In the genomic region with DNA sequence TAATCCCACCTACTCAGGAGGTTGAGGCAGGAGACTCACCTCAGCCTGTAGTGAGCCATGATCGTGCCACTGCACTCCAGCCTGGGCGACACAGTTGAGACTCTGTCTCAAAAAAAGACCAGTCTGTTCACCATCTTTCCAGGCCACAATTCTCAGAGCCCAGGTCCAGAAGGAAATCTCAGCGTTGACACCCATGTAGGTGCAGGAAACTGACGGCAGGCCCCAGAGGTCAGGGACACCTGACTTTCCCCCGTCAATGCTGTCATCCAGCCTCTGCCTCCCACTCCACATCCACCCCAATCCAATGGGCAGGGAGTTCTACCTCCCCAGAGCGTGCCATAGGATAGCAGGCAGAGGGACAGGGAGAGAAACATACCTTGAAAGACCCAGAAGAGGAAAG, we compare ENCODE assay signal across 23 cellular contexts. TPM values are rescaled to one million over a fixed set of nuclear protein-coding genes. Genes with fewer than 3 reads are reported as not detected.
DNase-seq lines count a peak whose midpoint lies in the region; ATAC-seq, FAIRE-seq and TF ChIP-seq lines count a peak whose summit lies in the region.
"Had no signal": no experiment of that assay in that cellular context is flagged by ENCODE, and none has a peak within 500 bp of the region (broad histone marks: within the 10 kb centered on the region; RNA-seq: fewer than 3 reads in every experiment).

No MANE protein-coding gene starts in this region.

- TF ChIP-seq CTCF in HepG2 (CRISPR knock-in tag; IDR thresholded peaks at IDR 0.05), result no peak
- TF ChIP-seq CTCF in right lobe of liver (IDR thresholded peaks at IDR 0.05), result no peak
- TF ChIP-seq CTCF in activated CD8-positive, alpha-beta T cell treated with anti-CD3 and anti-CD28 coated beads for 36 hours (IDR thresholded peaks at IDR 0.05), result no peak
- TF ChIP-seq CTCF in endothelial cell (IDR thresholded peaks at IDR 0.05; ENCODE audit: unreplicated experiment), result no peak

- H3K27me3 ChIP-seq in HepG2 (ENCODE audit: control insufficient read depth in 1 of 2, insufficient read depth in 2 of 2, low read length in 2 of 2) (no peaks in the 10 kb centered on the region), right lobe of liver (no peaks in the 10 kb centered on the region)
- H3K27me3 ChIP-seq: cardiac muscle cell, heart right ventricle, SJSA1, testis had no signal

- no peak overlapping the region for H2AFZ ChIP-seq in HepG2 (ENCODE audit: low read length)

- TF ChIP-seq RAD21 in HepG2 (CRISPR knock-in tag; IDR thresholded peaks at IDR 0.05), result no peak

- intact Hi-C loops in HepG2 (cut with micrococcal nuclease; ENCODE audit: unreplicated experiment), result loop anchor here (5.0 kb wide), 1 partner anchor 42 kb away; a partner anchor contains a TSS
- intact Hi-C loops in right lobe of liver (cut with DNase I), result loop anchor here in 1 of 2 donors (5.0 kb wide), 1 partner anchor 52 kb away; no protein-coding TSS in a partner anchor
- intact Hi-C loops in activated CD8-positive, alpha-beta T cell treated with anti-CD3 and anti-CD28 coated beads for 36 hours (cut with micrococcal nuclease), result no loop called here

- CTCF ChIA-PET in HepG2 (lab: Yijun Ruan, JAX; ENCODE audit: low intra/inter-chr PET ratio, low total read pairs), result no interaction called here
- CTCF ChIA-PET in activated CD8-positive, alpha-beta T cell treated with anti-CD3 and anti-CD28 coated beads for 36 hours (lab: Charles Lee), result no interaction called here

- H3K27me3 Mint-ChIP-seq in activated CD8-positive, alpha-beta T cell treated with anti-CD3 and anti-CD28 coated beads for 36 hours, result no peaks in the 10 kb centered on the region
- H3K27me3 Mint-ChIP-seq in endothelial cell (ENCODE audit: unreplicated experiment), result peaks cover 14% of the 10 kb centered on the region
- H3K27me3 Mint-ChIP-seq in stimulated activated naive B cell treated with anti-CD40 and anti-IgM and Interleukin-4, amounts not matched to agents 10 μg/mL and 1 μg/mL and 100 μg/mL, for 72 hours, result no peaks in the 10 kb centered on the region
- H3K27me3 Mint-ChIP-seq: naive thymus-derived CD4-positive, alpha-beta T cell had no signal

- ATAC-seq in HepG2 (no peak), right lobe of liver (no peak), HG03342 (IDR thresholded peaks at IDR 0.05; ENCODE audit: unreplicated experiment) (no peak)
- ATAC-seq in activated CD8-positive, alpha-beta T cell treated with anti-CD3 and anti-CD28 coated beads for 36 hours, result no peak
- ATAC-seq in stimulated activated naive B cell treated with anti-CD40 and anti-IgM and Interleukin-4, amounts not matched to agents 10 μg/mL and 1 μg/mL and 100 μg/mL, for 72 hours (replicated peaks), result no peak
- ATAC-seq: K562; naive thymus-derived CD4-positive, alpha-beta T cell had no signal

- no peaks in the 10 kb centered on the region for H3K9me3 ChIP-seq in HepG2 (ENCODE audit: low read length)
- H3K9me3 ChIP-seq in right lobe of liver, result no peaks in the 10 kb centered on the region
- H3K9me3 ChIP-seq: heart right ventricle, prostate gland, SJSA1, testis had no signal

- H3K79me2 ChIP-seq in HepG2 (ENCODE audit: insufficient read depth, low read length), result peaks cover 2% of the 10 kb centered on the region

- POLR2A ChIA-PET in HepG2 (lab: Yijun Ruan, JAX), result no interaction called here
- POLR2A ChIA-PET in activated CD8-positive, alpha-beta T cell treated with anti-CD3 and anti-CD28 coated beads for 36 hours (lab: Charles Lee), result interaction anchor here (0.8 kb wide), 1 partner anchor 13 kb away, joined by 3 read pairs; no protein-coding TSS in a partner anchor

- peak overlapping the region; percentile 62 for H3K4me3 Mint-ChIP-seq in activated CD8-positive, alpha-beta T cell treated with anti-CD3 and anti-CD28 coated beads for 36 hours
- peak overlapping the region; percentile 65 for H3K4me3 Mint-ChIP-seq in endothelial cell (ENCODE audit: unreplicated experiment)
- H3K4me3 Mint-ChIP-seq in stimulated activated naive B cell treated with anti-CD40 and anti-IgM and Interleukin-4, amounts not matched to agents 10 μg/mL and 1 μg/mL and 100 μg/mL, for 72 hours, result peak overlapping the region; percentile 26 to 81

- TF ChIP-seq EP300 in HepG2 (IDR thresholded peaks at IDR 0.05; ENCODE audit: low read depth in 2 of 2, low read length in 2 of 2) (no peak), HepG2 (CRISPR knock-in tag; IDR thresholded peaks at IDR 0.05; ENCODE audit: borderline replicate concordance) (no peak)

- no TSS peak for BruUV-seq in HepG2 (replicated peaks; lab: Mats Ljungman, UMichigan)

- in situ Hi-C loops in HepG2 (cut with HindIII; ENCODE audit: extremely low pct_ligation_motif_present, low pct_unique_long_range_greater_than_20kb), result loop anchor here (5.0 kb wide), 2 partner anchors 57 to 122 kb away; no protein-coding TSS in a partner anchor

- H3K36me3 Mint-ChIP-seq in activated CD8-positive, alpha-beta T cell treated with anti-CD3 and anti-CD28 coated beads for 36 hours (ENCODE audit: low read depth), result peaks cover 13% of the 10 kb centered on the region
- peaks cover 22% of the 10 kb centered on the region for H3K36me3 Mint-ChIP-seq in endothelial cell (ENCODE audit: low read depth, unreplicated experiment)
- H3K36me3 Mint-ChIP-seq in stimulated activated naive B cell treated with anti-CD40 and anti-IgM and Interleukin-4, amounts not matched to agents 10 μg/mL and 1 μg/mL and 100 μg/mL, for 72 hours, result peaks cover 11 to 15% of the 10 kb centered on the region in 2 donors

- no peak for FAIRE-seq in HepG2 (lab: Jason Lieb, UNC)
- FAIRE-seq: GM18507 had no signal

- peak overlapping the region; percentile 97 for H3K4me2 ChIP-seq in HepG2 (ENCODE audit: low read depth, low read length)

- H3K9me3 Mint-ChIP-seq in activated CD8-positive, alpha-beta T cell treated with anti-CD3 and anti-CD28 coated beads for 36 hours, result no peaks in the 10 kb centered on the region
- H3K9me3 Mint-ChIP-seq in endothelial cell (ENCODE audit: unreplicated experiment), result no peaks in the 10 kb centered on the region
- H3K9me3 Mint-ChIP-seq in stimulated activated naive B cell treated with anti-CD40 and anti-IgM and Interleukin-4, amounts not matched to agents 10 μg/mL and 1 μg/mL and 100 μg/mL, for 72 hours, result no peaks in the 10 kb centered on the region

- peaks cover 46% of the 10 kb centered on the region for H3K4me1 Mint-ChIP-seq in activated CD8-positive, alpha-beta T cell treated with anti-CD3 and anti-CD28 coated beads for 36 hours (ENCODE audit: low read depth)
- H3K4me1 Mint-ChIP-seq in endothelial cell (ENCODE audit: unreplicated experiment), result peaks cover 23% of the 10 kb centered on the region
- H3K4me1 Mint-ChIP-seq in stimulated activated naive B cell treated with anti-CD40 and anti-IgM and Interleukin-4, amounts not matched to agents 10 μg/mL and 1 μg/mL and 100 μg/mL, for 72 hours, result peaks cover 30 to 45% of the 10 kb centered on the region in 2 donors

- DNase-seq in HepG2 (ENCODE audit: low spot score) (no peak), right lobe of liver (no peak), endothelial cell (ENCODE audit: low spot score) (no peak), NCI-H2107 treated with DMSO at 0.1 percent for 48 hours (lab: John Stamatoyannopoulos, UW; ENCODE audit: unreplicated experiment) (no peak), globus pallidus (ENCODE audit: low spot score) (no peak)
- no peak for DNase-seq in activated CD8-positive, alpha-beta T cell treated with anti-CD3 and anti-CD28 coated beads for 36 hours
- DNase-seq in stimulated activated naive B cell treated with anti-CD40 and anti-IgM and Interleukin-4, amounts not matched to agents 10 μg/mL and 1 μg/mL and 100 μg/mL, for 72 hours, result no peak
- DNase-seq: CD4-positive, CD25-positive, alpha-beta regulatory T cell; DMS 273 treated with DMSO at 0.1 percent for 48 hours; heart right ventricle; left cardiac atrium; MM.1S; naive thymus-derived CD4-positive, alpha-beta T cell; NCI-H1417 treated with DMSO at 0.1 percent for 48 hours; NCI-H2107; stimulated activated CD4-positive, alpha-beta T cell treated with anti-CD3 and anti-CD28 coated beads, Interleukin-1b, Interleukin-23, amount 100 ng/mL, for 48 hours; testis had no signal

- H4K20me1 ChIP-seq in HepG2 (ENCODE audit: insufficient read depth, low read length), result no peaks in the 10 kb centered on the region

- H3K9ac ChIP-seq in HepG2 (ENCODE audit: insufficient read depth, low read depth, low read length), result no peak overlapping the region

- no peak for TF ChIP-seq POLR2A in HepG2 (IDR thresholded peaks at IDR 0.05; ENCODE audit: insufficient read depth in 1 of 2, low read depth in 2 of 2, low read length in 2 of 2)
- no peak for TF ChIP-seq POLR2A in right lobe of liver (IDR thresholded peaks at IDR 0.05)

- H3K36me3 ChIP-seq in HepG2 (replicated peaks in 1 of 2; ENCODE audit: control insufficient read depth in 1 of 2, insufficient read depth in 2 of 2, low read length in 2 of 2) (peaks cover 5 to 7% of the 10 kb centered on the region in 2 experiments; a peak in 4 of 5 replicates), right lobe of liver (peaks cover 0 to 4% (median 2%) of the 10 kb centered on the region in 4 donors)

- H3K27ac Mint-ChIP-seq in activated CD8-positive, alpha-beta T cell treated with anti-CD3 and anti-CD28 coated beads for 36 hours, result no peak overlapping the region
- no peak overlapping the region for H3K27ac Mint-ChIP-seq in endothelial cell (ENCODE audit: unreplicated experiment)
- H3K27ac Mint-ChIP-seq in stimulated activated naive B cell treated with anti-CD40 and anti-IgM and Interleukin-4, amounts not matched to agents 10 μg/mL and 1 μg/mL and 100 μg/mL, for 72 hours, result no peak overlapping the region

- WGBS in HepG2 (ENCODE audit: low lambda C conversion rate), result 64% methylated on average over 6 of the region's 6 CpGs
- 81% methylated on average over 3 of the region's 6 CpGs for WGBS in right lobe of liver (ENCODE audit: insufficient coverage, low coverage, low lambda C conversion rate, missing lambda C conversion rate)

- H3K27ac ChIP-seq in HepG2 (ENCODE audit: extremely low read length, insufficient read depth, low read length) (no peak overlapping the region), right lobe of liver (no peak overlapping the region)
- H3K27ac ChIP-seq: cardiac muscle cell, SJSA1 had no signal

- H3K4me3 ChIP-seq in HepG2 (replicated peaks in 1 of 3; ENCODE audit: insufficient read depth in 1 of 3, low read depth in 2 of 3, low read length in 3 of 3), result 0 out of 6 replicates have a peak overlapping the region, but pooled peaks of 1 of the 3 experiments have one; percentile 73
- no peak overlapping the region for H3K4me3 ChIP-seq in right lobe of liver
- H3K4me3 ChIP-seq: K562 had no signal

- peaks cover 85% of the 10 kb centered on the region for H3K4me1 ChIP-seq in HepG2 (ENCODE audit: insufficient read depth, low read length)
- peaks cover 0 to 39% (median 11%) of the 10 kb centered on the region in 4 donors for H3K4me1 ChIP-seq in right lobe of liver

RNA-seq across cellular contexts. Expression of a gene that starts 5.9 kb away (rescaled TPM):
- 26.3 and 31.3 TPM in 2 replicates for total RNA-seq in HepG2 (2016; rRNA removed; fragmentation: Illumina TruSeq; extraction: Trizol)
- total RNA-seq in HepG2 (2016; cell fraction: cytosol; rRNA removed; fragmentation: Illumina TruSeq; extraction: Trizol; ENCODE audit: low read depth), result 26.5 and 26.8 TPM in 2 replicates
- total RNA-seq in HepG2 (2016; cell fraction: insoluble cytoplasmic fraction; rRNA removed; fragmentation: Illumina TruSeq; extraction: Trizol), result 21.7 and 32.4 TPM in 2 replicates
- total RNA-seq in HepG2 (2016; cell fraction: membrane; rRNA removed; fragmentation: Illumina TruSeq; extraction: Trizol), result 46.5 and 47.3 TPM in 2 replicates
- total RNA-seq in HepG2 (2016; cell fraction: nucleus; rRNA removed; fragmentation: Illumina TruSeq; extraction: Trizol), result 25.3 and 29.3 TPM in 2 replicates
- 42.4 and 66.8 TPM in 2 replicates for polyA plus RNA-seq in HepG2 (2011; rRNA removed)
- polyA plus RNA-seq in HepG2 (2011; cell fraction: cytosol; rRNA removed), result 34.8 and 51.8 TPM in 2 replicates
- 202 and 278 TPM in 2 replicates for polyA plus RNA-seq in HepG2 (2011; cell fraction: nucleus; rRNA removed)
- 39.1 and 39.9 TPM in 2 replicates for polyA plus RNA-seq in HepG2 (2012)
- polyA plus RNA-seq in HepG2 (2016; cell fraction: cytosol; fragmentation: Illumina TruSeq; extraction: Trizol; ENCODE audit: low read depth), result 19.6 and 21.3 TPM in 2 replicates
- 24.6 and 30.4 TPM in 2 replicates for polyA plus RNA-seq in HepG2 (2016; cell fraction: insoluble cytoplasmic fraction; fragmentation: Illumina TruSeq; extraction: Trizol; ENCODE audit: low read depth)
- polyA plus RNA-seq in HepG2 (2016; cell fraction: membrane; fragmentation: Illumina TruSeq; extraction: Trizol; ENCODE audit: low read depth), result 34.4 and 41.1 TPM in 2 replicates
- polyA plus RNA-seq in HepG2 (2016; cell fraction: nucleus; fragmentation: Illumina TruSeq; extraction: Trizol; ENCODE audit: insufficient read depth, low read depth), result 65.6 and 70.5 TPM in 2 replicates
- polyA minus RNA-seq in HepG2 (2011; rRNA and poly(A)+ RNA removed; ENCODE audit: low replicate concordance), result 142 and 187 TPM in 2 replicates
- 39.4 and 40.8 TPM in 2 replicates for polyA minus RNA-seq in HepG2 (2011; cell fraction: cytosol; rRNA and poly(A)+ RNA removed)
- 41.1 and 50.2 TPM in 2 replicates for polyA minus RNA-seq in HepG2 (2011; cell fraction: nucleus; rRNA and poly(A)+ RNA removed)
- 10 to 100 TPM; 24.5 to 43.9 (median 28.5) TPM for total RNA-seq in right lobe of liver
- total RNA-seq in activated CD8-positive, alpha-beta T cell treated with anti-CD3 and anti-CD28 coated beads for 36 hours, result 100 to 1,000 TPM; 303 to 305 TPM
- 92.7 TPM for total RNA-seq in endothelial cell (ENCODE audit: unreplicated experiment)

RNA-seq across cellular contexts. Expression of a gene that starts 28.7 kb away (rescaled TPM):
- total RNA-seq in HepG2 (2016; rRNA removed; fragmentation: Illumina TruSeq; extraction: Trizol), result 4.8 and 18.6 TPM in 2 replicates
- total RNA-seq in HepG2 (2016; cell fraction: cytosol; rRNA removed; fragmentation: Illumina TruSeq; extraction: Trizol; ENCODE audit: low read depth), result 27.6 and 29.6 TPM in 2 replicates
- 5.9 and 17.7 TPM in 2 replicates for total RNA-seq in HepG2 (2016; cell fraction: insoluble cytoplasmic fraction; rRNA removed; fragmentation: Illumina TruSeq; extraction: Trizol)
- total RNA-seq in HepG2 (2016; cell fraction: membrane; rRNA removed; fragmentation: Illumina TruSeq; extraction: Trizol), result 13.2 and 14.7 TPM in 2 replicates
- 26.2 and 27.8 TPM in 2 replicates for total RNA-seq in HepG2 (2016; cell fraction: nucleus; rRNA removed; fragmentation: Illumina TruSeq; extraction: Trizol)
- polyA plus RNA-seq in HepG2 (2011; rRNA removed), result 27.3 and 35.5 TPM in 2 replicates
- polyA plus RNA-seq in HepG2 (2011; cell fraction: cytosol; rRNA removed), result 14.4 and 20.5 TPM in 2 replicates
- 139 and 163 TPM in 2 replicates for polyA plus RNA-seq in HepG2 (2011; cell fraction: nucleus; rRNA removed)
- 9.7 and 17.4 TPM in 2 replicates for polyA plus RNA-seq in HepG2 (2012)
- 7.4 TPM in 2 replicates for polyA plus RNA-seq in HepG2 (2016; cell fraction: cytosol; fragmentation: Illumina TruSeq; extraction: Trizol; ENCODE audit: low read depth)
- polyA plus RNA-seq in HepG2 (2016; cell fraction: insoluble cytoplasmic fraction; fragmentation: Illumina TruSeq; extraction: Trizol; ENCODE audit: low read depth), result 5.1 and 7.5 TPM in 2 replicates
- polyA plus RNA-seq in HepG2 (2016; cell fraction: membrane; fragmentation: Illumina TruSeq; extraction: Trizol; ENCODE audit: low read depth), result 10.9 and 11.1 TPM in 2 replicates
- polyA plus RNA-seq in HepG2 (2016; cell fraction: nucleus; fragmentation: Illumina TruSeq; extraction: Trizol; ENCODE audit: insufficient read depth, low read depth), result 77.4 and 86.1 TPM in 2 replicates
- 27.0 and 38.7 TPM in 2 replicates for polyA minus RNA-seq in HepG2 (2011; rRNA and poly(A)+ RNA removed; ENCODE audit: low replicate concordance)
- 4.4 and 7.0 TPM in 2 replicates for polyA minus RNA-seq in HepG2 (2011; cell fraction: cytosol; rRNA and poly(A)+ RNA removed)
- polyA minus RNA-seq in HepG2 (2011; cell fraction: nucleus; rRNA and poly(A)+ RNA removed), result 38.2 and 45.5 TPM in 2 replicates
- total RNA-seq in right lobe of liver, result 10 to 100 TPM in 4 of 6 experiments, 1 to 10 TPM in 2; 7.7 to 14.1 (median 10.4) TPM
- total RNA-seq in activated CD8-positive, alpha-beta T cell treated with anti-CD3 and anti-CD28 coated beads for 36 hours, result 10 to 100 TPM; 75.4 to 78.7 TPM
- 65.1 TPM for total RNA-seq in endothelial cell (ENCODE audit: unreplicated experiment)

RNA-seq across cellular contexts. Expression of a gene that starts 42.9 kb away (rescaled TPM):
- 7.5 and 12.4 TPM in 2 replicates for total RNA-seq in HepG2 (2016; rRNA removed; fragmentation: Illumina TruSeq; extraction: Trizol)
- 2.6 and 4.3 TPM in 2 replicates for total RNA-seq in HepG2 (2016; cell fraction: cytosol; rRNA removed; fragmentation: Illumina TruSeq; extraction: Trizol; ENCODE audit: low read depth)
- total RNA-seq in HepG2 (2016; cell fraction: insoluble cytoplasmic fraction; rRNA removed; fragmentation: Illumina TruSeq; extraction: Trizol), result 5.5 and 11.6 TPM in 2 replicates
- total RNA-seq in HepG2 (2016; cell fraction: membrane; rRNA removed; fragmentation: Illumina TruSeq; extraction: Trizol), result 5.3 and 7.4 TPM in 2 replicates
- total RNA-seq in HepG2 (2016; cell fraction: nucleus; rRNA removed; fragmentation: Illumina TruSeq; extraction: Trizol), result 13.3 and 15.7 TPM in 2 replicates
- polyA plus RNA-seq in HepG2 (2011; rRNA removed), result 18.6 and 18.8 TPM in 2 replicates
- polyA plus RNA-seq in HepG2 (2011; cell fraction: cytosol; rRNA removed), result 5.6 and 8.3 TPM in 2 replicates
- polyA plus RNA-seq in HepG2 (2011; cell fraction: nucleus; rRNA removed), result 74.8 and 103 TPM in 2 replicates
- polyA plus RNA-seq in HepG2 (2012), result 15.3 and 17.6 TPM in 2 replicates
- 4.4 and 5.1 TPM in 2 replicates for polyA plus RNA-seq in HepG2 (2016; cell fraction: cytosol; fragmentation: Illumina TruSeq; extraction: Trizol; ENCODE audit: low read depth)
- 8.5 and 13.0 TPM in 2 replicates for polyA plus RNA-seq in HepG2 (2016; cell fraction: insoluble cytoplasmic fraction; fragmentation: Illumina TruSeq; extraction: Trizol; ENCODE audit: low read depth)
- polyA plus RNA-seq in HepG2 (2016; cell fraction: membrane; fragmentation: Illumina TruSeq; extraction: Trizol; ENCODE audit: low read depth), result 7.7 and 10.7 TPM in 2 replicates
- polyA plus RNA-seq in HepG2 (2016; cell fraction: nucleus; fragmentation: Illumina TruSeq; extraction: Trizol; ENCODE audit: insufficient read depth, low read depth), result 31.0 and 36.7 TPM in 2 replicates
- 9.3 and 33.1 TPM in 2 replicates for polyA minus RNA-seq in HepG2 (2011; rRNA and poly(A)+ RNA removed; ENCODE audit: low replicate concordance)
- polyA minus RNA-seq in HepG2 (2011; cell fraction: cytosol; rRNA and poly(A)+ RNA removed), result 5.9 and 7.6 TPM in 2 replicates
- polyA minus RNA-seq in HepG2 (2011; cell fraction: nucleus; rRNA and poly(A)+ RNA removed), result 12.7 and 14.4 TPM in 2 replicates
- 10 to 100 TPM; 10.9 to 17.9 (median 14.5) TPM for total RNA-seq in right lobe of liver
- total RNA-seq in activated CD8-positive, alpha-beta T cell treated with anti-CD3 and anti-CD28 coated beads for 36 hours, result 1 to 10 TPM; 7.4 to 9.1 TPM
- total RNA-seq in endothelial cell (ENCODE audit: unreplicated experiment), result 7.3 TPM
